9 cellular contexts compared by ENCODE assay signal in genomic region chr10:32955790-32956189, GRCh38. TPM values are rescaled to one million over a fixed set of nuclear protein-coding genes. Genes with fewer than 3 reads are reported as not detected.
DNase-seq lines count a peak whose midpoint lies in the region; ATAC-seq, FAIRE-seq and TF ChIP-seq lines count a peak whose summit lies in the region.
"Had no signal": no experiment of that assay in that cellular context is flagged by ENCODE, and none has a peak within 500 bp of the region (broad histone marks: within the 10 kb centered on the region; RNA-seq: fewer than 3 reads in every experiment).

No MANE protein-coding gene starts in this region.

- no peak overlapping the region for H3K23ac ChIP-seq in trophoblast cell (ENCODE audit: low read length)

- TF ChIP-seq CTCF in DOHH2 (IDR thresholded peaks at IDR 0.05; ENCODE audit: low read depth, low read length, poor library complexity, severe bottlenecking) (no peak), fibroblast of lung (conservative IDR thresholded peaks at IDR 0.05 in 1 of 2, IDR thresholded peaks at IDR 0.05 in 1 of 2; ENCODE audit: low read depth in 1 of 2, low read length in 2 of 2) (no peak), D721Med (IDR thresholded peaks at IDR 0.05; ENCODE audit: insufficient read depth, missing control alignments) (no peak)

- H3K4me2 ChIP-seq in DOHH2 (ENCODE audit: low read length), result peak overlapping the region; percentile 90
- peak overlapping the region; percentile 84 for H3K4me2 ChIP-seq in fibroblast of lung (ENCODE audit: extremely low read depth, insufficient read depth, low read length)
- H3K4me2 ChIP-seq in trophoblast cell (ENCODE audit: low read length), result peak overlapping the region; percentile 79

- no CpG with 5 or more reads among the region's 1 CpG for WGBS in trophoblast cell (ENCODE audit: extremely low coverage, insufficient coverage, insufficient read length)

- no peak overlapping the region for H3K14ac ChIP-seq in trophoblast cell (ENCODE audit: low read length)

- H3K36me3 ChIP-seq in DOHH2 (ENCODE audit: control insufficient read depth, low read length), result peaks cover 69% of the 10 kb centered on the region
- H3K36me3 ChIP-seq in SJSA1, result peaks cover 51% of the 10 kb centered on the region
- H3K36me3 ChIP-seq in fibroblast of lung (ENCODE audit: control insufficient read depth, insufficient read depth, low read length), result peaks cover 2% of the 10 kb centered on the region
- peaks cover 0 to 2% of the 10 kb centered on the region in 2 experiments for H3K36me3 ChIP-seq in trophoblast cell (ENCODE audit: control insufficient read depth in 1 of 2, insufficient read depth in 2 of 2, low read length in 2 of 2)

- H3K79me2 ChIP-seq in DOHH2 (ENCODE audit: control insufficient read depth, low read length), result peaks cover 96% of the 10 kb centered on the region
- H3K79me2 ChIP-seq in fibroblast of lung (ENCODE audit: control insufficient read depth, insufficient read depth, low read length), result peaks cover 94% of the 10 kb centered on the region
- H3K79me2 ChIP-seq in trophoblast cell (ENCODE audit: control insufficient read depth, insufficient read depth, low read length, poor library complexity), result peaks cover 26% of the 10 kb centered on the region

- H2BK12ac ChIP-seq in trophoblast cell (ENCODE audit: low read length), result no peak overlapping the region

- ATAC-seq in GM19452 (IDR thresholded peaks at IDR 0.05; ENCODE audit: unreplicated experiment), result no peak

- H3K18ac ChIP-seq in trophoblast cell (ENCODE audit: low read length), result no peak overlapping the region

- no peak overlapping the region for H4K12ac ChIP-seq in trophoblast cell (ENCODE audit: low read depth, low read length)

- peak overlapping the region; percentile 99 for H3K9ac ChIP-seq in fibroblast of lung (ENCODE audit: insufficient read depth, low read length)
- H3K9ac ChIP-seq in trophoblast cell (ENCODE audit: low read length), result no peak overlapping the region

- peak overlapping the region; percentile 47; the same call in 1 of the 2 replicates for H3K27ac ChIP-seq in DOHH2 (ENCODE audit: low read depth, low read length)
- peak overlapping the region; percentile 6; the same call in 1 of the 2 replicates for H3K27ac ChIP-seq in SJSA1
- peak overlapping the region; percentile 95 for H3K27ac ChIP-seq in fibroblast of lung (ENCODE audit: insufficient read depth, low read length)
- H3K27ac ChIP-seq in trophoblast cell (ENCODE audit: low read depth, low read length), result no peak overlapping the region

- H3K4ac ChIP-seq in trophoblast cell (ENCODE audit: low read depth, low read length), result no peak overlapping the region

- H3K9me3 ChIP-seq in DOHH2 (ENCODE audit: control insufficient read depth, insufficient read depth, low read length) (no peaks in the 10 kb centered on the region), SJSA1 (replicated peaks) (no peaks in the 10 kb centered on the region), fibroblast of lung (ENCODE audit: control insufficient read depth, insufficient read depth, low read depth, low read length) (no peaks in the 10 kb centered on the region), trophoblast cell (ENCODE audit: insufficient read depth, low read depth, low read length) (no peaks in the 10 kb centered on the region)

- H3F3A ChIP-seq in DOHH2 (ENCODE audit: control insufficient read depth, insufficient read depth), result peaks cover 31% of the 10 kb centered on the region

- FAIRE-seq in D721Med (lab: Jason Lieb, UNC), result no peak

- H2AFZ ChIP-seq in fibroblast of lung (ENCODE audit: low read length) (no peak overlapping the region), trophoblast cell (ENCODE audit: insufficient read depth, low read length, poor library complexity) (no peak overlapping the region)

- H3K27me3 ChIP-seq in DOHH2 (ENCODE audit: control insufficient read depth, low read length), result no peaks in the 10 kb centered on the region
- no peaks in the 10 kb centered on the region for H3K27me3 ChIP-seq in SJSA1 (replicated peaks)
- H3K27me3 ChIP-seq in fibroblast of lung (ENCODE audit: control insufficient read depth, insufficient read depth, low read length), result no peaks in the 10 kb centered on the region
- H3K27me3 ChIP-seq in trophoblast cell (ENCODE audit: insufficient read depth, low read length), result no peaks in the 10 kb centered on the region

- H2AK5ac ChIP-seq in trophoblast cell (ENCODE audit: low read length), result no peak overlapping the region

- H3K4me3 ChIP-seq in DOHH2 (ENCODE audit: low read length) (peak overlapping the region; percentile 98), SJSA1 (peak overlapping the region; percentile 98), fibroblast of lung (replicated peaks in 1 of 4; ENCODE audit: control extremely low read depth in 1 of 4, insufficient read depth in 1 of 4, low read depth in 3 of 4, low read length in 4 of 4) (peak overlapping the region; percentile 77 to 99 (median 82)), trophoblast cell (ENCODE audit: low read depth, low read length) (no peak overlapping the region)

- peaks cover 76% of the 10 kb centered on the region for H3K4me1 ChIP-seq in DOHH2 (ENCODE audit: control insufficient read depth, low read length)
- peaks cover 60% of the 10 kb centered on the region for H3K4me1 ChIP-seq in SJSA1 (replicated peaks)
- peaks cover 10% of the 10 kb centered on the region for H3K4me1 ChIP-seq in fibroblast of lung (ENCODE audit: control insufficient read depth, extremely low read depth, insufficient read depth, low read length)
- H3K4me1 ChIP-seq in trophoblast cell (ENCODE audit: control insufficient read depth in 1 of 2, insufficient read depth in 2 of 2, low read length in 2 of 2), result peaks cover 2 to 10% of the 10 kb centered on the region in 2 experiments

- peaks cover 20% of the 10 kb centered on the region for H3K79me1 ChIP-seq in trophoblast cell (ENCODE audit: low read length)

- H4K8ac ChIP-seq in trophoblast cell (ENCODE audit: low read depth, low read length), result no peak overlapping the region

- no peak for DNase-seq in SJSA1 (ENCODE audit: low read depth in 1 of 2, low spot score in 2 of 2)
- DNase-seq in fibroblast of lung (ENCODE audit: low read depth in 2 of 2), result no peak
- no peak for DNase-seq in trophoblast cell
- DNase-seq in NCI-H128 (lab: John Stamatoyannopoulos, UW; ENCODE audit: unreplicated experiment), result no peak
- DNase-seq in D721Med (ENCODE audit: insufficient read length, low spot score), result no peak
- DNase-seq in activated CD4-positive, alpha-beta T cell treated with anti-CD3 and anti-CD28 coated beads for 4 hours, result no peak
- DNase-seq: stimulated activated naive CD4-positive, alpha-beta T cell treated with Interleukin-2 at 50 U/mL for 16 hours had no signal

- H2BK5ac ChIP-seq in trophoblast cell (ENCODE audit: low read depth, low read length, poor library complexity), result no peak overlapping the region

- H2BK120ac ChIP-seq in trophoblast cell (ENCODE audit: insufficient read depth, low read length, poor library complexity), result no peak overlapping the region

- H4K91ac ChIP-seq in trophoblast cell (ENCODE audit: low read depth, low read length), result no peak overlapping the region

- H3K9me2 ChIP-seq in DOHH2 (replicated peaks; ENCODE audit: control insufficient read depth, low read length), result no peaks in the 10 kb centered on the region

- H4K20me1 ChIP-seq in DOHH2 (ENCODE audit: control insufficient read depth, insufficient read depth, low read depth, low read length), result peaks cover 21% of the 10 kb centered on the region
- peaks cover 12% of the 10 kb centered on the region for H4K20me1 ChIP-seq in fibroblast of lung (ENCODE audit: control insufficient read depth, extremely low read depth, insufficient read depth, low read length)

RNA-seq across cellular contexts. Expression of gene ITGB1, which starts 2.2 kb away (rescaled TPM):
- 1,448 and 1,992 TPM in 2 replicates for total RNA-seq in SJSA1 (2014; rRNA removed; shearing (Covaris generic))
- total RNA-seq in fibroblast of lung, result 2,456 and 2,693 TPM in 2 replicates
- polyA plus RNA-seq in fibroblast of lung, result 1,736 and 3,450 TPM in 2 replicates
- polyA plus RNA-seq in fibroblast of lung (2012), result 1,173 and 2,065 TPM in 2 replicates
- polyA minus RNA-seq in fibroblast of lung (ENCODE audit: low replicate concordance), result 137 and 176 TPM in 2 replicates
- polyA plus RNA-seq in trophoblast cell (2013), result 787 and 808 TPM in 2 replicates
